In genomic region chr16:22282254-22282892, GRCh38 we compare ENCODE assay signal across 1 cellular context.
TF ChIP-seq lines count a peak whose summit lies in the region.

No MANE protein-coding gene starts in this region.

TF ChIP-seq in K562, 482 proteins besides CTCF, POLR2A, EP300 and RAD21 (continued from another document and continues in another):
- TF ChIP-seq MGA (IDR thresholded peaks at IDR 0.05) (peak; percentile 54; the same call in 1 of the 2 replicates), CSDE1 (IDR thresholded peaks at IDR 0.05) (no peak), HES1 (IDR thresholded peaks at IDR 0.05; ENCODE audit: low read depth) (peak; percentile 67), HDAC3 (IDR thresholded peaks at IDR 0.05; ENCODE audit: borderline replicate concordance, partially characterized antibody) (peak; percentile 94), ATF1 (CRISPR knock-in tag; IDR thresholded peaks at IDR 0.05) (no peak), ATF1 (tag; IDR thresholded peaks at IDR 0.05) (peak; percentile 86), MBD2 (IDR thresholded peaks at IDR 0.05; ENCODE audit: borderline replicate concordance, low read depth) (peak; percentile 55; the same call in 1 of the 2 replicates), POLR2AphosphoS2 (IDR thresholded peaks at IDR 0.05; ENCODE audit: low read length) (0 out of 2 replicates have a peak, but pooled peaks have one; percentile 42), MEIS2 (IDR thresholded peaks at IDR 0.05; ENCODE audit: partially characterized antibody) (peak; percentile 98), ARID1B (IDR thresholded peaks at IDR 0.05) (peak; percentile 99), ZNF764 (CRISPR knock-in tag; IDR thresholded peaks at IDR 0.05; ENCODE audit: low read depth) (no peak), CREB1 (IDR thresholded peaks at IDR 0.05) (peak; percentile 45; the same call in 1 of the 2 replicates), CREB1 (CRISPR knock-in tag; IDR thresholded peaks at IDR 0.05) (no peak), CCNT2 (IDR thresholded peaks at IDR 0.05; ENCODE audit: borderline replicate concordance, extremely low read depth, insufficient read length, low read depth, low read length) (peak; percentile 93), CXXC5 (CRISPR knock-in tag; IDR thresholded peaks at IDR 0.05) (peak; percentile 95), SRF (CRISPR knock-in tag; IDR thresholded peaks at IDR 0.05) (peak in 1 of 2 experiments; percentile 90; a peak in 1 of 4 replicates), SMAD4 (CRISPR knock-in tag; conservative IDR thresholded peaks at IDR 0.05) (peak; percentile 99), TCF3 (CRISPR knock-in tag; IDR thresholded peaks at IDR 0.05) (peak; percentile 97), ZNF318 (IDR thresholded peaks at IDR 0.05; ENCODE audit: borderline replicate concordance in 1 of 2, low read depth in 1 of 2) (peak in 1 of 2 experiments; percentile 54; a peak in 1 of 4 replicates), ID3 (CRISPR knock-in tag; IDR thresholded peaks at IDR 0.05) (no peak), ID3 (tag; IDR thresholded peaks at IDR 0.05) (peak; percentile 76), ARNT (IDR thresholded peaks at IDR 0.05) (peak; percentile 92 to 96), TBL1XR1 (IDR thresholded peaks at IDR 0.05; ENCODE audit: low read length in 2 of 2) (peak; percentile 89 to 92; a peak in 3 of 4 replicates), FOXK2 (conservative IDR thresholded peaks at IDR 0.05 in 1 of 2, IDR thresholded peaks at IDR 0.05 in 1 of 2; ENCODE audit: low read depth in 2 of 2) (peak; percentile 65 to 68; a peak in 3 of 4 replicates), ATF3 (IDR thresholded peaks at IDR 0.05) (peak; percentile 97), ATF3 (CRISPR knock-in tag; conservative IDR thresholded peaks at IDR 0.05) (peak; percentile 92; the same call in 1 of the 2 replicates), ZNF175 (CRISPR knock-in tag; IDR thresholded peaks at IDR 0.05; ENCODE audit: low read depth) (peak; percentile 66; the same call in 1 of the 2 replicates), ZNF282 (CRISPR knock-in tag; IDR thresholded peaks at IDR 0.05) (no peak), DPF2 (IDR thresholded peaks at IDR 0.05) (peak; percentile 98), NFE2 (IDR thresholded peaks at IDR 0.05; ENCODE audit: low read depth) (peak; percentile 54), RAD51 (IDR thresholded peaks at IDR 0.05; ENCODE audit: borderline replicate concordance, low read depth) (peak; percentile 61; the same call in 1 of the 2 replicates), FOSL1 (tag; conservative IDR thresholded peaks at IDR 0.05) (peak; percentile 84), FOXK1 (CRISPR knock-in tag; IDR thresholded peaks at IDR 0.05; ENCODE audit: borderline replicate concordance) (no peak), ZNF644 (tag; IDR thresholded peaks at IDR 0.05; ENCODE audit: low read depth) (peak; percentile 86; the same call in 1 of the 2 replicates)
